2 cellular contexts compared by ENCODE assay signal in genomic region chr4:20422398-20422797, GRCh38.
TF ChIP-seq lines count a peak whose summit lies in the region.

No MANE protein-coding gene starts in this region.

TF ChIP-seq in HCT116, 20 proteins besides CTCF, POLR2A, EP300 and RAD21 (continued from another document):
- TF ChIP-seq REST (IDR thresholded peaks at IDR 0.05; ENCODE audit: low read depth) (no peak), ELF1 (IDR thresholded peaks at IDR 0.05; ENCODE audit: borderline replicate concordance, low read depth) (no peak), CEBPB (IDR thresholded peaks at IDR 0.05; ENCODE audit: low read depth) (no peak), YY1 (IDR thresholded peaks at IDR 0.05; ENCODE audit: extremely low read depth, insufficient replicate concordance, low read depth, low read length) (no peak), SIN3A (IDR thresholded peaks at IDR 0.05; ENCODE audit: low read depth) (no peak), ATF3 (IDR thresholded peaks at IDR 0.05) (no peak), EZH2 (IDR thresholded peaks at IDR 0.05) (no peak)

TF ChIP-seq in HepG2, 621 proteins besides CTCF, POLR2A, EP300 and RAD21 (continued from another document):
- TF ChIP-seq ZNF609 (CRISPR knock-in tag; IDR thresholded peaks at IDR 0.05; ENCODE audit: borderline replicate concordance) = no peak
- no peak for TF ChIP-seq GABPA (IDR thresholded peaks at IDR 0.05; ENCODE audit: low read depth, low read length)
- TF ChIP-seq GABPA (CRISPR knock-in tag; IDR thresholded peaks at IDR 0.05; ENCODE audit: low read depth) = no peak
- no peak for TF ChIP-seq PRDM4 (CRISPR knock-in tag; IDR thresholded peaks at IDR 0.05; ENCODE audit: borderline replicate concordance)
- peak; percentile 38 for TF ChIP-seq STAG1 (CRISPR knock-in tag; IDR thresholded peaks at IDR 0.05)
- TF ChIP-seq ZNF501 (CRISPR knock-in tag; IDR thresholded peaks at IDR 0.05) = no peak
- no peak for TF ChIP-seq PREB (CRISPR knock-in tag; IDR thresholded peaks at IDR 0.05)
- 0 out of 4 replicates have a peak, but pooled peaks of 1 of the 2 experiments have one; percentile 11 for TF ChIP-seq ATF4 (CRISPR knock-in tag; IDR thresholded peaks at IDR 0.05)
- no peak for TF ChIP-seq ARID4A (CRISPR knock-in tag; IDR thresholded peaks at IDR 0.05; ENCODE audit: borderline replicate concordance)
- TF ChIP-seq ATF7 (IDR thresholded peaks at IDR 0.05) = 0 out of 2 replicates have a peak, but pooled peaks have one; percentile 2
- TF ChIP-seq ATF7 (CRISPR knock-in tag; IDR thresholded peaks at IDR 0.05) = no peak
- no peak for TF ChIP-seq TGIF2 (CRISPR knock-in tag; IDR thresholded peaks at IDR 0.05)
- no peak for TF ChIP-seq ZNF710 (CRISPR knock-in tag; IDR thresholded peaks at IDR 0.05; ENCODE audit: borderline replicate concordance)
- TF ChIP-seq DZIP1 (CRISPR knock-in tag; IDR thresholded peaks at IDR 0.05) = no peak
- TF ChIP-seq PTBP1 (IDR thresholded peaks at IDR 0.05; ENCODE audit: low read depth, low read length, poor library complexity, severe bottlenecking) = no peak
- no peak for TF ChIP-seq PHB2 (IDR thresholded peaks at IDR 0.05; ENCODE audit: partially characterized antibody)
- TF ChIP-seq HCFC1 (IDR thresholded peaks at IDR 0.05; ENCODE audit: low read depth, low read length) = no peak
- TF ChIP-seq ZNF512 (CRISPR knock-in tag; IDR thresholded peaks at IDR 0.05) = no peak
- TF ChIP-seq HOXA3 (CRISPR knock-in tag; IDR thresholded peaks at IDR 0.05) = no peak
- TF ChIP-seq SYNCRIP (IDR thresholded peaks at IDR 0.05; ENCODE audit: insufficient read depth, low read depth, low read length) = no peak
- no peak for TF ChIP-seq SCMH1 (CRISPR knock-in tag; IDR thresholded peaks at IDR 0.05; ENCODE audit: borderline replicate concordance)
- TF ChIP-seq ZNF17 (CRISPR knock-in tag; IDR thresholded peaks at IDR 0.05) = no peak
- TF ChIP-seq ZNF326 (CRISPR knock-in tag; IDR thresholded peaks at IDR 0.05; ENCODE audit: borderline replicate concordance) = no peak
- TF ChIP-seq ZNF567 (CRISPR knock-in tag; IDR thresholded peaks at IDR 0.05; ENCODE audit: borderline replicate concordance) = no peak
- TF ChIP-seq NR2F2 (IDR thresholded peaks at IDR 0.05; ENCODE audit: borderline replicate concordance, low read depth) = no peak
- TF ChIP-seq MYC (CRISPR knock-in tag; IDR thresholded peaks at IDR 0.05; ENCODE audit: borderline replicate concordance) = no peak
- no peak for TF ChIP-seq FOXM1 (CRISPR knock-in tag; IDR thresholded peaks at IDR 0.05)
TF ChIP-seq in HepG2: peak in this region for 4.
